ENCODE assay signal across 12 cellular contexts in genomic region chr20:58982406-58983114, GRCh38. TPM values are rescaled to one million over a fixed set of nuclear protein-coding genes. Genes with fewer than 3 reads are reported as not detected.
DNase-seq lines count a peak whose midpoint lies in the region; ATAC-seq and TF ChIP-seq lines count a peak whose summit lies in the region.
"Had no signal": no experiment of that assay in that cellular context is flagged by ENCODE, and none has a peak within 500 bp of the region (broad histone marks: within the 10 kb centered on the region; RNA-seq: fewer than 3 reads in every experiment).

No MANE protein-coding gene starts in this region.

- no peak for ATAC-seq in HG02798 (IDR thresholded peaks at IDR 0.05; ENCODE audit: poor library complexity, unreplicated experiment)

- H3K36me3 ChIP-seq in WERI-Rb-1 (peaks cover 19% of the 10 kb centered on the region), stomach smooth muscle (ENCODE audit: control insufficient read depth in 2 of 2, insufficient read depth in 2 of 2, low read length in 2 of 2) (peaks cover 8 to 11% of the 10 kb centered on the region in 2 donors)

- H3K27ac Mint-ChIP-seq in glutamatergic neuron (ENCODE audit: unreplicated experiment), result no peak overlapping the region

- H3K4me3 Mint-ChIP-seq in glutamatergic neuron (ENCODE audit: unreplicated experiment), result peak overlapping the region; percentile 93

- H3K9me3 ChIP-seq in WERI-Rb-1 (ENCODE audit: severe bottlenecking) (peaks cover 6% of the 10 kb centered on the region), stomach smooth muscle (ENCODE audit: control insufficient read depth in 2 of 2, low read length in 2 of 2) (no peaks in the 10 kb centered on the region)
- H3K9me3 ChIP-seq: prostate gland had no signal

- H3K27ac ChIP-seq in WERI-Rb-1, result no peak overlapping the region
- no peak overlapping the region for H3K27ac ChIP-seq in stomach smooth muscle (ENCODE audit: low read length)

- TF ChIP-seq CTCF in WERI-Rb-1 (IDR thresholded peaks at IDR 0.05; ENCODE audit: low read depth, low read length) (no peak), glutamatergic neuron (IDR thresholded peaks at IDR 0.05; ENCODE audit: partially characterized antibody, unreplicated experiment) (no peak)

- no peak overlapping the region for H3K9ac ChIP-seq in stomach smooth muscle (ENCODE audit: low read length in 2 of 2)

- H3K4me1 ChIP-seq in stomach smooth muscle (ENCODE audit: control insufficient read depth, insufficient read depth, low read length), result peaks cover 27% of the 10 kb centered on the region

- no peaks in the 10 kb centered on the region for H3K9me3 Mint-ChIP-seq in glutamatergic neuron (ENCODE audit: unreplicated experiment)

- H3K4me3 ChIP-seq in WERI-Rb-1 (ENCODE audit: low read depth, low read length) (peak overlapping the region; percentile 81), stomach smooth muscle (ENCODE audit: low read length in 2 of 2) (peak overlapping the region; percentile 85 to 94)

- H3K4me1 Mint-ChIP-seq in glutamatergic neuron (ENCODE audit: low read depth, unreplicated experiment), result peaks cover 30% of the 10 kb centered on the region

- no peaks in the 10 kb centered on the region for H3K36me3 Mint-ChIP-seq in glutamatergic neuron (ENCODE audit: unreplicated experiment)

- H3K27me3 Mint-ChIP-seq in glutamatergic neuron (ENCODE audit: unreplicated experiment), result peaks cover 3% of the 10 kb centered on the region

- DNase-seq in activated CD8-positive, alpha-beta memory T cell treated with anti-CD3 and anti-CD28 coated beads for 24 hours, result peak; percentile 56
- DNase-seq in activated CD8-positive, alpha-beta memory T cell treated with anti-CD3 and anti-CD28 coated beads, Interleukin-2, amount 50 U/mL, for 4 hours, result no peak
- DNase-seq in WERI-Rb-1 (no peak), glutamatergic neuron (no peak), SK-N-DZ (ENCODE audit: low spot score) (no peak), kidney tubule cell (ENCODE audit: low spot score) (no peak)
- DNase-seq: caudate nucleus, GOT3, NCI-H748 treated with DMSO at 0.1 percent for 48 hours had no signal

- H3K27me3 ChIP-seq in WERI-Rb-1 (ENCODE audit: insufficient read depth, low read depth, severe bottlenecking) (no peaks in the 10 kb centered on the region), stomach smooth muscle (ENCODE audit: control insufficient read depth in 1 of 2, insufficient read depth in 2 of 2, low read length in 2 of 2) (no peaks in the 10 kb centered on the region)

RNA-seq across cellular contexts. Expression of gene NELFCD, which starts 1.5 kb away (rescaled TPM):
- 112 TPM for total RNA-seq in glutamatergic neuron (ENCODE audit: unreplicated experiment)
- 88.1 and 93.3 TPM in 2 replicates for polyA plus RNA-seq in SK-N-DZ (2014; cell fraction: cytosol; rRNA removed)
- polyA plus RNA-seq in SK-N-DZ (2014; cell fraction: nucleus; rRNA removed), result 237 and 372 TPM in 2 replicates

RNA-seq across cellular contexts. Expression of gene CTSZ, which starts 24.5 kb away (rescaled TPM):
- total RNA-seq in glutamatergic neuron (ENCODE audit: unreplicated experiment), result 13.1 TPM
- not detected in 2 replicates for polyA plus RNA-seq in SK-N-DZ (2014; cell fraction: cytosol; rRNA removed)
- polyA plus RNA-seq in SK-N-DZ (2014; cell fraction: nucleus; rRNA removed), result not detected in 2 replicates

RNA-seq across cellular contexts. Expression of gene TUBB1, which starts 36.7 kb away (rescaled TPM):
- total RNA-seq in glutamatergic neuron (ENCODE audit: unreplicated experiment), result not detected
- polyA plus RNA-seq in SK-N-DZ (2014; cell fraction: cytosol; rRNA removed), result not detected in 2 replicates
- polyA plus RNA-seq in SK-N-DZ (2014; cell fraction: nucleus; rRNA removed), result not detected in 2 replicates
- total RNA-seq: prostate gland had no signal

RNA-seq across cellular contexts. Expression of gene ATP5F1E, which starts 49.6 kb away (rescaled TPM):
- total RNA-seq in glutamatergic neuron (ENCODE audit: unreplicated experiment), result 53.5 TPM
- polyA plus RNA-seq in SK-N-DZ (2014; cell fraction: cytosol; rRNA removed), result 48.0 and 60.9 TPM in 2 replicates
- 50.1 and 67.2 TPM in 2 replicates for polyA plus RNA-seq in SK-N-DZ (2014; cell fraction: nucleus; rRNA removed)
